ENCODE assay signal across 8 cellular contexts in the genomic region with DNA sequence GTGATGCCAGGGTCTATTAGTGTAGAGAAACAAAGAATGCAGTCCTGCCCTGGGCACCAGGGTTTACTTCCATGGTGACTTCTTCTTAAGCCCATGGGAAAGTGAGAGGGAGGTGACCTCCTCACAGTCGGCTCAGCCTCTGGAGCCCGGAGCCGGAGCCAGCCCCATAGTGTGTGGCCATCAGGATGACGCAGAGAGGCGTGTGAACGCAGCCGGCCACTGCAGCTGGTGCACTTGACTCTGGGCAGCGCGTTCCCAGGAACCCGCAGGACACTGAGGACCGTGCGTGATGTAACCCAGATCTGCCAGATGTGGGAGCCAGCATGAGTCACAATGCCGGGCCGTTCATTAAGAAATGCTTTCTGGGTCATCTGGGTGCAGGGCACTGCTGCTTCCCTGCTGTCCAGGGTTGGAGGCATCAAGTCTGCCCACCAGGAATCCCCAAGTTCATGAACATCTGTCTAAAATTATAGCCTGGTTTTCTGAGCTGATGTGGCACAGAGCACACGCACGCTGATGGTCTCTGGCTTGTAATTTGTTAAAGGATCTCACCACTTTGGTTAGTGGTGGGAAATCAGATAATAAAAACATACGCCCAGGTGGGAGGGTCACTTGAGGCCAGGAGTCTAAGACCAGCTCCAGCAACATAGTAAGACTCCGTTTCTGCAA.
A peak's percentile ranks its signal among the peaks of the same experiment; 100 is the strongest.
DNase-seq lines count a peak whose midpoint lies in the region; ATAC-seq and TF ChIP-seq lines count a peak whose summit lies in the region.

No MANE protein-coding gene starts in this region.

- H3K36me3 Mint-ChIP-seq in Calu3 (ENCODE audit: insufficient read depth, unreplicated experiment) = no peaks in the 10 kb centered on the region

- TF ChIP-seq CTCF in Calu3 (IDR thresholded peaks at IDR 0.05; ENCODE audit: unreplicated experiment) = no peak
- TF ChIP-seq CTCF in choroid plexus epithelial cell (conservative IDR thresholded peaks at IDR 0.05; ENCODE audit: low read depth, low read length) = no peak

- H3K27ac Mint-ChIP-seq in Calu3 (ENCODE audit: unreplicated experiment) = no peak overlapping the region

- H3K27me3 Mint-ChIP-seq in Calu3 (ENCODE audit: unreplicated experiment) = peaks cover 8% of the 10 kb centered on the region

- peak; percentile 54 for ATAC-seq in left colon
- no peak for ATAC-seq in HG03045 (IDR thresholded peaks at IDR 0.05; ENCODE audit: unreplicated experiment)
- ATAC-seq in GM18502 (IDR thresholded peaks at IDR 0.05; ENCODE audit: poor library complexity, unreplicated experiment) = no peak
- ATAC-seq in GM21723 (IDR thresholded peaks at IDR 0.05; ENCODE audit: unreplicated experiment) = no peak

- H3K4me3 ChIP-seq in choroid plexus epithelial cell (ENCODE audit: low read depth, low read length) = peak overlapping the region; percentile 17

- no peaks in the 10 kb centered on the region for H3K9me3 Mint-ChIP-seq in Calu3 (ENCODE audit: low read depth, unreplicated experiment)

- H3K4me1 Mint-ChIP-seq in Calu3 (ENCODE audit: low read depth, unreplicated experiment) = no peaks in the 10 kb centered on the region

- intact Hi-C loops in Calu3 (cut with micrococcal nuclease; ENCODE audit: unreplicated experiment) (no loop called here), left colon (cut with DNase I, micrococcal nuclease) (no loop called here)

- CTCF ChIA-PET in Calu3 (lab: Charles Lee) = no interaction called here

- DNase-seq in Calu3 (peak; percentile 43), NCI-H460 (ENCODE audit: extremely low read depth, low read depth) (peak; percentile 92), choroid plexus epithelial cell (ENCODE audit: low read depth) (peak; percentile 98), left colon (peak; percentile 51 to 80), stromal cell of bone marrow (ENCODE audit: low read depth) (peak; percentile 96)

- peak overlapping the region; percentile 37 for H3K4me3 Mint-ChIP-seq in Calu3 (ENCODE audit: low read depth, unreplicated experiment)

- BruUV-seq in Calu3 (replicated peaks; lab: Mats Ljungman, UMichigan) = no TSS peak

Comparison
In these comparisons a context has a peak if more than half of its experiments do, and no peak if none do; other contexts are left out.
1. DNase-seq: peak in every context shown above with its lines; median percentile 98 in choroid plexus epithelial cell; 96 in stromal cell of bone marrow; 92 in NCI-H460; 66 in left colon; 43 in Calu3.